In genomic region chr1:10209590-10209904, GRCh38 we compare ENCODE assay signal across 1 cellular context.
TF ChIP-seq lines count a peak whose summit lies in the region.

No MANE protein-coding gene starts in this region.

TF ChIP-seq in HCT116, 20 proteins besides CTCF, POLR2A, EP300 and RAD21 (continued from another document):
- no peak for TF ChIP-seq REST (IDR thresholded peaks at IDR 0.05; ENCODE audit: low read depth)
